8 cellular contexts compared by ENCODE assay signal in genomic region chr12:21657336-21658077, GRCh38. TPM values are rescaled to one million over a fixed set of nuclear protein-coding genes. Genes with fewer than 3 reads are reported as not detected.
DNase-seq lines count a peak whose midpoint lies in the region; ATAC-seq and TF ChIP-seq lines count a peak whose summit lies in the region.

Gene LDHB (minus strand): TSS chr12:21657842. CDS start chr12:21654671, 3,171 bp downstream.

- H3K4me3 ChIP-seq in HFF-Myc (replicated peaks; ENCODE audit: low read depth, low read length) (peak within 1 kb of the TSS; percentile 98), ovary (peak within 1 kb of the TSS; percentile 92), thyroid gland (replicated peaks in 1 of 3) (peak within 1 kb of the TSS; percentile 72 to 85 (median 76))

- peak; percentile 87 for DNase-seq in GM04504 (ENCODE audit: low read depth)
- DNase-seq in HFF-Myc (ENCODE audit: extremely low read depth, low read depth): peak; percentile 87
- peak; percentile 88 for DNase-seq in NCI-H1048 (lab: John Stamatoyannopoulos, UW)
- peak; percentile 82 for DNase-seq in SKM-1 (lab: John Stamatoyannopoulos, UW; ENCODE audit: unreplicated experiment)
- peak; percentile 91 to 92 for DNase-seq in activated naive CD4-positive, alpha-beta T cell treated with anti-CD3 and anti-CD28 coated beads, Interleukin-2, amount 50 U/mL, for 72 hours (ENCODE audit: low spot score in 2 of 2)
- DNase-seq in glomerular visceral epithelial cell (ENCODE audit: extremely low spot score): peak; percentile 94
- peak; percentile 93 to 97 (median 95) for DNase-seq in ovary
- DNase-seq in thyroid gland: peak; percentile 98 to 99

- no peaks in the 10 kb centered on the region for H3K27me3 ChIP-seq in ovary
- no peaks in the 10 kb centered on the region for H3K27me3 ChIP-seq in thyroid gland

- TF ChIP-seq EP300 in ovary (IDR thresholded peaks at IDR 0.05): no peak

- peak; percentile 85 for TF ChIP-seq POLR2A in ovary (IDR thresholded peaks at IDR 0.05)
- peak; percentile 59 to 97 for TF ChIP-seq POLR2A in thyroid gland (IDR thresholded peaks at IDR 0.05)

- peaks cover 2% of the 10 kb centered on the region for H3K4me1 ChIP-seq in ovary (ENCODE audit: insufficient read depth)
- peaks cover 4 to 14% of the 10 kb centered on the region in 2 donors for H3K4me1 ChIP-seq in thyroid gland

- H3K27ac ChIP-seq in ovary (peak within 1 kb of the TSS; percentile 75 to 91), thyroid gland (peak within 1 kb of the TSS; percentile 92 to 99 (median 96))

- no peaks in the 10 kb centered on the region for H3K36me3 ChIP-seq in ovary
- peaks cover 10 to 18% of the 10 kb centered on the region in 2 donors for H3K36me3 ChIP-seq in thyroid gland

- TF ChIP-seq CTCF in HFF-Myc (IDR thresholded peaks at IDR 0.05; ENCODE audit: low read depth, low read length, missing control alignments) (no peak), ovary (IDR thresholded peaks at IDR 0.05) (no peak), thyroid gland (IDR thresholded peaks at IDR 0.05) (no peak)

- H3K9me3 Mint-ChIP-seq in activated naive CD4-positive, alpha-beta T cell treated with anti-CD3 and anti-CD28 coated beads, Interleukin-2, amount 50 U/mL, for 72 hours: no peaks in the 10 kb centered on the region

- H3K9me3 ChIP-seq in ovary (no peaks in the 10 kb centered on the region), thyroid gland (no peaks in the 10 kb centered on the region)

- intact Hi-C loops in ovary (cut with DNase I): no loop called here
- intact Hi-C loops in thyroid gland (cut with DNase I): no loop called here

- peaks cover 30 to 48% of the 10 kb centered on the region in 2 donors for H3K36me3 Mint-ChIP-seq in activated naive CD4-positive, alpha-beta T cell treated with anti-CD3 and anti-CD28 coated beads, Interleukin-2, amount 50 U/mL, for 72 hours

- ATAC-seq in activated naive CD4-positive, alpha-beta T cell treated with anti-CD3 and anti-CD28 coated beads, Interleukin-2, amount 50 U/mL, for 72 hours: peak; percentile 98 to 99

- 0 to 2% (median 0%) methylated on average over 41 of the region's 41 CpGs for WGBS in ovary, 3 donors
- 1 to 2% methylated on average over 19 to 26 of the region's 41 CpGs for WGBS in thyroid gland, 2 donors

- H3K27ac Mint-ChIP-seq in activated naive CD4-positive, alpha-beta T cell treated with anti-CD3 and anti-CD28 coated beads, Interleukin-2, amount 50 U/mL, for 72 hours: peak within 1 kb of the TSS; percentile 91 to 99

RNA-seq across cellular contexts. Expression of gene LDHB, which starts in this region (rescaled TPM):
- 1,000 to 10,000 TPM; 1,506 to 1,689 TPM for total RNA-seq in activated naive CD4-positive, alpha-beta T cell treated with anti-CD3 and anti-CD28 coated beads, Interleukin-2, amount 50 U/mL, for 72 hours
- total RNA-seq in ovary: 100 to 1,000 TPM; 266 to 595 (median 479) TPM
- 100 to 1,000 TPM; 467 to 674 TPM for polyA plus RNA-seq in ovary
- 100 to 1,000 TPM; 338 to 531 (median 407) TPM for total RNA-seq in thyroid gland

Comparison
In these comparisons a context has a peak if more than half of its experiments do, and no peak if none do; other contexts are left out.
1. Peak in every context shown above with its lines: DNase-seq, ATAC-seq, H3K4me3 ChIP-seq and H3K27ac ChIP-seq.